ENCODE assay signal across 10 cellular contexts in the genomic region with DNA sequence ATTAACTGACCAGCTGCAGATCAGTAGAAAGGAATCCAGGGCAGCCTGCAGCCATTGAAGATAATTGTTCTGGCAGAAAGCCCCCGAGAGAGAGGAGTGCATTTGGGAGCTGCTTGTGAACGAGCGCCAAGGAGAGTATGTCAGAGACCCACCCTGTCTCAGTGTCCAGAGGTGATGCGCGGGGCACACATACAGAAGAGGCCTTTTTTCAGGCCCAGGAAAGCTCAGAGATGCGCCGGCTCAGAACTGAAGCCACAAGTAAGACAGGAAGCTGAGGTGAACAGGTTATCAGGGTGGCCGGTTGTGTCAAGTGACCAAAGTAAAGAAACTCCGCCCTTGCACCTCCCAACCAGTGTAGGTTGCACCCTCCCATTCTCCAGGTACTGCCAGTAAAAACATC. TPM values are rescaled to one million over a fixed set of nuclear protein-coding genes. Genes with fewer than 3 reads are reported as not detected.
DNase-seq lines count a peak whose midpoint lies in the region; ATAC-seq and TF ChIP-seq lines count a peak whose summit lies in the region.
"Had no signal": no experiment of that assay in that cellular context is flagged by ENCODE, and none has a peak within 500 bp of the region (broad histone marks: within the 10 kb centered on the region; RNA-seq: fewer than 3 reads in every experiment).

No MANE protein-coding gene starts in this region.

- no peak overlapping the region for H3K4me2 ChIP-seq in GM23338

- H3K36me3 ChIP-seq in GM23338 (ENCODE audit: insufficient read depth) (no peaks in the 10 kb centered on the region), adipocyte (ENCODE audit: control insufficient read depth, insufficient read depth, low read length, severe bottlenecking) (no peaks in the 10 kb centered on the region), left ventricle myocardium inferior (no peaks in the 10 kb centered on the region)

- no peak overlapping the region for H3K4me3 Mint-ChIP-seq in GM23338
- H3K4me3 Mint-ChIP-seq: activated naive CD8-positive, alpha-beta T cell treated with anti-CD3 and anti-CD28 coated beads, Interleukin-2, amount 50 U/mL, for 24 hours had no signal

- intact Hi-C loops in left ventricle myocardium inferior (cut with micrococcal nuclease): no loop called here

- H3K9me3 ChIP-seq in adipocyte (ENCODE audit: control insufficient read depth, low read length) (no peaks in the 10 kb centered on the region), left ventricle myocardium inferior (replicated peaks) (no peaks in the 10 kb centered on the region)

- H3K79me2 ChIP-seq in GM23338 (replicated peaks; ENCODE audit: insufficient read depth): no peaks in the 10 kb centered on the region

- no peaks in the 10 kb centered on the region for H3K9me2 ChIP-seq in GM23338 (ENCODE audit: insufficient read depth)

- peaks cover 39% of the 10 kb centered on the region for H3K4me1 Mint-ChIP-seq in GM23338

- 0 out of 2 replicates have a peak overlapping the region, but pooled peaks have one; percentile 74 for H3K27ac ChIP-seq in GM23338 (ENCODE audit: low read depth)
- no peak overlapping the region for H3K27ac ChIP-seq in left ventricle myocardium inferior (replicated peaks)

- H3K9ac ChIP-seq in adipocyte (ENCODE audit: low read length): peak overlapping the region; percentile 75

- H4K20me1 ChIP-seq in GM23338 (replicated peaks; ENCODE audit: insufficient read depth): no peaks in the 10 kb centered on the region

- peaks cover 2% of the 10 kb centered on the region; the same call in 1 of the 2 replicates for H3F3A ChIP-seq in GM23338 (replicated peaks; ENCODE audit: low read depth)

- no peak overlapping the region for H3K4me3 ChIP-seq in GM23338
- H3K4me3 ChIP-seq in adipocyte (ENCODE audit: low read length): no peak overlapping the region
- no peak overlapping the region for H3K4me3 ChIP-seq in left ventricle myocardium inferior
- H3K4me3 ChIP-seq in skeletal muscle cell (ENCODE audit: low read depth, low read length): no peak overlapping the region

- TF ChIP-seq CTCF in GM23338 (conservative IDR thresholded peaks at IDR 0.05; ENCODE audit: low read depth in 2 of 2): no peak
- TF ChIP-seq CTCF in left ventricle myocardium inferior (IDR thresholded peaks at IDR 0.05; ENCODE audit: borderline replicate concordance): no peak

- no peak overlapping the region for H2AFZ ChIP-seq in GM23338

- H3K36me3 Mint-ChIP-seq in GM23338 (ENCODE audit: low read depth): peaks cover 2% of the 10 kb centered on the region; the same call in 1 of the 3 replicates

- H3K9me3 Mint-ChIP-seq in GM23338: no peaks in the 10 kb centered on the region
- H3K9me3 Mint-ChIP-seq: activated naive CD8-positive, alpha-beta T cell treated with anti-CD3 and anti-CD28 coated beads, Interleukin-2, amount 50 U/mL, for 24 hours had no signal

- H3K27me3 Mint-ChIP-seq in GM23338 (ENCODE audit: insufficient read depth, low read depth, poor library complexity): peaks cover 10% of the 10 kb centered on the region

- no peak for DNase-seq in GM23338 (ENCODE audit: low spot score)
- DNase-seq in adipocyte (ENCODE audit: low read depth): peak; percentile 92
- DNase-seq in left ventricle myocardium inferior: peak; percentile 26
- peak; percentile 31 for DNase-seq in skeletal muscle cell (ENCODE audit: low read depth)
- no peak for DNase-seq in amygdala (lab: John Stamatoyannopoulos, UW)
- no peak for DNase-seq in UCSD-AML1 (lab: John Stamatoyannopoulos, UW; ENCODE audit: unreplicated experiment)
- DNase-seq: activated CD8-positive, alpha-beta memory T cell treated with anti-CD3 and anti-CD28 coated beads, Interleukin-2, amount 50 U/mL, for 48 hours; activated naive CD8-positive, alpha-beta T cell treated with anti-CD3 and anti-CD28 coated beads, Interleukin-2, amount 50 U/mL, for 24 hours; effector CD8-positive, alpha-beta T cell had no signal

- H3K27me3 ChIP-seq in GM23338 (ENCODE audit: insufficient read depth) (no peaks in the 10 kb centered on the region), adipocyte (replicated peaks; ENCODE audit: control insufficient read depth, insufficient read depth, low read length) (no peaks in the 10 kb centered on the region), left ventricle myocardium inferior (ENCODE audit: low read depth) (no peaks in the 10 kb centered on the region)

- no peak overlapping the region for H3K27ac Mint-ChIP-seq in GM23338
- H3K27ac Mint-ChIP-seq: activated naive CD8-positive, alpha-beta T cell treated with anti-CD3 and anti-CD28 coated beads, Interleukin-2, amount 50 U/mL, for 24 hours had no signal

- H3K4me1 ChIP-seq in GM23338 (ENCODE audit: insufficient read depth) (peaks cover 23% of the 10 kb centered on the region), adipocyte (ENCODE audit: control insufficient read depth, insufficient read depth, low read length) (peaks cover 49% of the 10 kb centered on the region), left ventricle myocardium inferior (peaks cover 36% of the 10 kb centered on the region)

- ATAC-seq in GM23338 (no peak), HG03097 (IDR thresholded peaks at IDR 0.05; ENCODE audit: low FRiP score, unreplicated experiment) (no peak)
- ATAC-seq: activated naive CD8-positive, alpha-beta T cell treated with anti-CD3 and anti-CD28 coated beads, Interleukin-2, amount 50 U/mL, for 24 hours had no signal

TF ChIP-seq in GM23338, 12 proteins besides CTCF, POLR2A, EP300 and RAD21 (continues in another document):
- no peak for TF ChIP-seq ZNF331 (CRISPR knock-in tag; IDR thresholded peaks at IDR 0.05; ENCODE audit: low read depth)
- no peak for TF ChIP-seq JUNB (IDR thresholded peaks at IDR 0.05; ENCODE audit: unreplicated experiment)
- TF ChIP-seq, protein P1, sequence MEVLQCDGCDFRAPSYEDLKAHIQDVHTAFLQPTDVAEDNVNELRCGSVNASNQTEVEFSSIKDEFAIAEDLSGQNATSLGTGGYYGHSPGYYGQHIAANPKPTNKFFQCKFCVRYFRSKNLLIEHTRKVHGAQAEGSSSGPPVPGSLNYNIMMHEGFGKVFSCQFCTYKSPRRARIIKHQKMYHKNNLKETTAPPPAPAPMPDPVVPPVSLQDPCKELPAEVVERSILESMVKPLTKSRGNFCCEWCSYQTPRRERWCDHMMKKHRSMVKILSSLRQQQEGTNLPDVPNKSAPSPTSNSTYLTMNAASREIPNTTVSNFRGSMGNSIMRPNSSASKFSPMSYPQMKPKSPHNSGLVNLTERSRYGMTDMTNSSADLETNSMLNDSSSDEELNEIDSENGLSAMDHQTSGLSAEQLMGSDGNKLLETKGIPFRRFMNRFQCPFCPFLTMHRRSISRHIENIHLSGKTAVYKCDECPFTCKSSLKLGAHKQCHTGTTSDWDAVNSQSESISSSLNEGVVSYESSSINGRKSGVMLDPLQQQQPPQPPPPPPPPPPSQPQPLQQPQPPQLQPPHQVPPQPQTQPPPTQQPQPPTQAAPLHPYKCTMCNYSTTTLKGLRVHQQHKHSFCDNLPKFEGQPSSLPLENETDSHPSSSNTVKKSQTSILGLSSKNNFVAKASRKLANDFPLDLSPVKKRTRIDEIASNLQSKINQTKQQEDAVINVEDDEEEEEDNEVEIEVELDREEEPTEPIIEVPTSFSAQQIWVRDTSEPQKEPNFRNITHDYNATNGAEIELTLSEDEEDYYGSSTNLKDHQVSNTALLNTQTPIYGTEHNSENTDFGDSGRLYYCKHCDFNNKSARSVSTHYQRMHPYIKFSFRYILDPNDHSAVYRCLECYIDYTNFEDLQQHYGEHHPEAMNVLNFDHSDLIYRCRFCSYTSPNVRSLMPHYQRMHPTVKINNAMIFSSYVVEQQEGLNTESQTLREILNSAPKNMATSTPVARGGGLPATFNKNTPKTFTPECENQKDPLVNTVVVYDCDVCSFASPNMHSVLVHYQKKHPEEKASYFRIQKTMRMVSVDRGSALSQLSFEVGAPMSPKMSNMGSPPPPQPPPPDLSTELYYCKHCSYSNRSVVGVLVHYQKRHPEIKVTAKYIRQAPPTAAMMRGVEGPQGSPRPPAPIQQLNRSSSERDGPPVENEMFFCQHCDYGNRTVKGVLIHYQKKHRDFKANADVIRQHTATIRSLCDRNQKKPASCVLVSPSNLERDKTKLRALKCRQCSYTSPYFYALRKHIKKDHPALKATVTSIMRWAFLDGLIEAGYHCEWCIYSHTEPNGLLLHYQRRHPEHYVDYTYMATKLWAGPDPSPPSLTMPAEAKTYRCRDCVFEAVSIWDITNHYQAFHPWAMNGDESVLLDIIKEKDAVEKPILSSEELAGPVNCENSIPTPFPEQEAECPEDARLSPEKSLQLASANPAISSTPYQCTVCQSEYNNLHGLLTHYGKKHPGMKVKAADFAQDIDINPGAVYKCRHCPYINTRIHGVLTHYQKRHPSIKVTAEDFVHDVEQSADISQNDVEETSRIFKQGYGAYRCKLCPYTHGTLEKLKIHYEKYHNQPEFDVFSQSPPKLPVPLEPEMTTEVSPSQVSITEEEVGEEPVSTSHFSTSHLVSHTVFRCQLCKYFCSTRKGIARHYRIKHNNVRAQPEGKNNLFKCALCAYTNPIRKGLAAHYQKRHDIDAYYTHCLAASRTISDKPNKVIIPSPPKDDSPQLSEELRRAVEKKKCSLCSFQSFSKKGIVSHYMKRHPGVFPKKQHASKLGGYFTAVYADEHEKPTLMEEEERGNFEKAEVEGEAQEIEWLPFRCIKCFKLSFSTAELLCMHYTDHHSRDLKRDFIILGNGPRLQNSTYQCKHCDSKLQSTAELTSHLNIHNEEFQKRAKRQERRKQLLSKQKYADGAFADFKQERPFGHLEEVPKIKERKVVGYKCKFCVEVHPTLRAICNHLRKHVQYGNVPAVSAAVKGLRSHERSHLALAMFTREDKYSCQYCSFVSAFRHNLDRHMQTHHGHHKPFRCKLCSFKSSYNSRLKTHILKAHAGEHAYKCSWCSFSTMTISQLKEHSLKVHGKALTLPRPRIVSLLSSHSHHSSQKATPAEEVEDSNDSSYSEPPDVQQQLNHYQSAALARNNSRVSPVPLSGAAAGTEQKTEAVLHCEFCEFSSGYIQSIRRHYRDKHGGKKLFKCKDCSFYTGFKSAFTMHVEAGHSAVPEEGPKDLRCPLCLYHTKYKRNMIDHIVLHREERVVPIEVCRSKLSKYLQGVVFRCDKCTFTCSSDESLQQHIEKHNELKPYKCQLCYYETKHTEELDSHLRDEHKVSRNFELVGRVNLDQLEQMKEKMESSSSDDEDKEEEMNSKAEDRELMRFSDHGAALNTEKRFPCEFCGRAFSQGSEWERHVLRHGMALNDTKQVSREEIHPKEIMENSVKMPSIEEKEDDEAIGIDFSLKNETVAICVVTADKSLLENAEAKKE (CRISPR knock-in tag; IDR thresholded peaks at IDR 0.05): no peak
- TF ChIP-seq, protein P2, sequence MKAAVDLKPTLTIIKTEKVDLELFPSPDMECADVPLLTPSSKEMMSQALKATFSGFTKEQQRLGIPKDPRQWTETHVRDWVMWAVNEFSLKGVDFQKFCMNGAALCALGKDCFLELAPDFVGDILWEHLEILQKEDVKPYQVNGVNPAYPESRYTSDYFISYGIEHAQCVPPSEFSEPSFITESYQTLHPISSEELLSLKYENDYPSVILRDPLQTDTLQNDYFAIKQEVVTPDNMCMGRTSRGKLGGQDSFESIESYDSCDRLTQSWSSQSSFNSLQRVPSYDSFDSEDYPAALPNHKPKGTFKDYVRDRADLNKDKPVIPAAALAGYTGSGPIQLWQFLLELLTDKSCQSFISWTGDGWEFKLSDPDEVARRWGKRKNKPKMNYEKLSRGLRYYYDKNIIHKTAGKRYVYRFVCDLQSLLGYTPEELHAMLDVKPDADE (IDR thresholded peaks at IDR 0.05): no peak

RNA-seq across cellular contexts. Expression of a gene that starts 59.8 kb away (rescaled TPM):
- total RNA-seq in GM23338 (2014; rRNA removed; shearing (Covaris generic)): 8.8 and 17.0 TPM in 2 replicates
- 1.8 and 1.9 TPM in 2 replicates for polyA plus RNA-seq in GM23338 (2016; fragmentation: Nextera tagmentation; extraction: Ambion mirVana)
- total RNA-seq in left ventricle myocardium inferior: 105 TPM

Comparison
In these comparisons a context has a peak if more than half of its experiments do, and no peak if none do; other contexts are left out.
1. DNase-seq: peak in adipocyte (single experiment), left ventricle myocardium inferior (single experiment) and skeletal muscle cell (single experiment); none in GM23338 (single experiment), amygdala (0 of 56) and UCSD-AML1 (single experiment).